ENCODE assay signal across 3 cellular contexts in the genomic region with DNA sequence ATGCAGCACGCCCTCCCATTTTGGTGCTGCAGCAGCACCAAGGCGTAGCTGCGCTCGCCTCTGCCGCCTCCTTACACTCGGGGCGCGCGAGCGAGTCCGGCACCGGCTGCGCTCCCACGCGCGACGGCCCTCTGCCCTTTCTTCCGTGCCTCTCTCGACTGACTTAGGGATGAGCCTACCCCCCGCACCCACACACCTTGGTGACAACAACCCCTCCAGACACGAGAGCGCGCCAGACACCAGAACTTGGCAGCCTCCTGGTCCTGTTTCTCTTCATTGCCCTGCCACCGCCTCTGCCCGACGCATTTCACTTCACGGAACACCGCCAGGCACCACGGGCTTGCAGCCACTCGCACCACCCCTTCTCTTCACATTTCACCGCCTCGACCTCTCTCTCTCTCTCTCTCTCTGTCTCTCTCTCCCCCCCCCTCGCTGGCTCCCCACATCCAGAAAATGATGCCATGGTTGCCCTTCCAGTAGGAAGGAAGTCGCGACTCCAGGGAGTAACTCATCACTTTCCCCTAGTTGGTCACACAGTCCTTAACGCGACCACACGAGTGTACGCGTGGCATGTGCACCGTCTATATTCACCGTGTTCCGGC. TPM values are rescaled to one million over a fixed set of nuclear protein-coding genes. Genes with fewer than 3 reads are reported as not detected.
"Had no signal": no experiment of that assay in that cellular context is flagged by ENCODE, and none has a peak within 500 bp of the region (broad histone marks: within the 10 kb centered on the region; RNA-seq: fewer than 3 reads in every experiment).

No MANE protein-coding gene starts in this region.

RNA-seq across cellular contexts. Expression of a gene that starts 47.0 kb away (rescaled TPM):
- total RNA-seq: endodermal cell, foreskin keratinocyte, osteocyte had no signal
- polyA plus RNA-seq: foreskin keratinocyte had no signal
